11 cellular contexts compared by ENCODE assay signal in the genomic region with DNA sequence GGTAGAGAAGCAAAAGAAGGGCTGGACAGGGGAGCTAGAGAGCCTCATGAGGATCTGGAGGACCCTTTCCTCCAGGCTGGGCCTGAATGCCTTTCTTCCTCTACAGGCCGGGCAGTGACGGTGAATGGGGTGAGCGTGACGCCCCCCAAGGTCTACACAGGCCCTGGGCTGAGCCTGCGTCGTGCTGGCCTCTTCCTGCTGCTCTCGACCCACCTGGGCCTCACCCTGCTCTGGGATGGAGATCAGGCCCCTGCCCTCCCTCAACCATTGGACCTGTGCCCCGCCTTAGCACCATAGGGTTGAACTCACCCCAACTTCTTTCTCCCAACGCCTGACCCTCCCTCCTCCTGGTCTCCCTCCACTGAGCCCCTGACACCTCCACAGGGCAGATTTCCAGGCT. TPM values are rescaled to one million over a fixed set of nuclear protein-coding genes. Genes with fewer than 3 reads are reported as not detected.
"Had no signal": no experiment of that assay in that cellular context is flagged by ENCODE, and none has a peak within 500 bp of the region (broad histone marks: within the 10 kb centered on the region; RNA-seq: fewer than 3 reads in every experiment).

No MANE protein-coding gene starts in this region.

- H3K4me3 ChIP-seq: GM23248, GM23338, HAP-1 had no signal

- DNase-seq: GM23248, GOT3, H7, H9, HCEC 1CT, HFFc6 had no signal

- H3K4me2 ChIP-seq: GM23338 had no signal

- H3K9me3 ChIP-seq: HAP-1 had no signal

- ATAC-seq: GM23338, HCT116 had no signal

- H3K27ac Mint-ChIP-seq: GM23338, H9, HFFc6 had no signal

- FAIRE-seq: H1, H54 had no signal

- H2AFZ ChIP-seq: GM23248, GM23338 had no signal

- H3K9ac ChIP-seq: GM23248 had no signal

- H3K4me1 ChIP-seq: HAP-1 had no signal

- H3K9me3 Mint-ChIP-seq: GM23338, H9, HFFc6 had no signal

- H3K4me3 Mint-ChIP-seq: GM23338, H9, HFFc6 had no signal

- H3K36me3 ChIP-seq: HAP-1 had no signal

- H3K27ac ChIP-seq: GM23248 had no signal

RNA-seq across cellular contexts. Expression of a gene that starts 12.6 kb away (rescaled TPM):
- total RNA-seq: GM23248 had no signal
- polyA plus RNA-seq: GM23248 had no signal
